ENCODE assay signal across 8 cellular contexts in genomic region chr14:50003213-50004021, GRCh38.
DNase-seq lines count a peak whose midpoint lies in the region; ATAC-seq and TF ChIP-seq lines count a peak whose summit lies in the region.

No MANE protein-coding gene starts in this region.

- H3K27ac ChIP-seq in CD8-positive, alpha-beta memory T cell (ENCODE audit: low read depth, low read length) = peak overlapping the region; percentile 100
- peak overlapping the region; percentile 95 for H3K27ac ChIP-seq in PC-9
- H3K27ac ChIP-seq in testis = peak overlapping the region; percentile 81 to 90

- H3K36me3 ChIP-seq in CD8-positive, alpha-beta memory T cell (ENCODE audit: insufficient read depth, low read length) = no peaks in the 10 kb centered on the region
- H3K36me3 ChIP-seq in PC-9 (ENCODE audit: low read depth) (no peaks in the 10 kb centered on the region), neuron (ENCODE audit: insufficient read depth, low read length) (no peaks in the 10 kb centered on the region), testis (ENCODE audit: low read depth, missing control alignments) (no peaks in the 10 kb centered on the region)

- TF ChIP-seq CTCF in PC-9 (conservative IDR thresholded peaks at IDR 0.05) (no peak), fibroblast of the aortic adventitia (IDR thresholded peaks at IDR 0.05; ENCODE audit: insufficient read depth, low read length) (no peak), testis (IDR thresholded peaks at IDR 0.05) (no peak)

- intact Hi-C loops in PC-9 (cut with micrococcal nuclease; ENCODE audit: unreplicated experiment) (loop anchor here (1.0 to 5.0 kb wide), 2 partner anchors 59 to 529 kb away; partner anchors contain the start of gene MAP4K5), testis (cut with DNase I; ENCODE audit: low total_unique reads) (no loop called here)

- peak; percentile 43 for ATAC-seq in GM19395 (IDR thresholded peaks at IDR 0.05; ENCODE audit: unreplicated experiment)
- peak; percentile 38 for ATAC-seq in HG03460 (IDR thresholded peaks at IDR 0.05; ENCODE audit: unreplicated experiment)
- ATAC-seq in activated T-cell treated with anti-CD3 and anti-CD28 coated beads, Interleukin-2, amount 50 U/mL, for 72 hours (replicated peaks in 1 of 2) = peak; percentile 6 to 16

- no peaks in the 10 kb centered on the region for H3K27me3 ChIP-seq in CD8-positive, alpha-beta memory T cell (ENCODE audit: insufficient read depth, low read length, poor library complexity, severe bottlenecking)
- H3K27me3 ChIP-seq in PC-9 (ENCODE audit: insufficient read depth, low read depth) (no peaks in the 10 kb centered on the region), neuron (ENCODE audit: insufficient read depth, low read length) (peaks cover 74% of the 10 kb centered on the region), testis (no peaks in the 10 kb centered on the region)

- H3K4me2 ChIP-seq in PC-9 = peak overlapping the region; percentile 96

- peaks cover 51 to 74% (median 63%) of the 10 kb centered on the region in 3 donors for H3K4me1 Mint-ChIP-seq in CD8-positive, alpha-beta memory T cell
- H3K4me1 Mint-ChIP-seq in activated T-cell treated with anti-CD3 and anti-CD28 coated beads, Interleukin-2, amount 50 U/mL, for 72 hours (ENCODE audit: low read depth) = peaks cover 54% of the 10 kb centered on the region

- peaks cover 18% of the 10 kb centered on the region for H3K79me2 ChIP-seq in PC-9 (ENCODE audit: low read depth)

- H3K9me2 ChIP-seq in PC-9 (ENCODE audit: insufficient read depth) = no peaks in the 10 kb centered on the region

- H3K9me3 Mint-ChIP-seq in CD8-positive, alpha-beta memory T cell = no peaks in the 10 kb centered on the region
- no peaks in the 10 kb centered on the region for H3K9me3 Mint-ChIP-seq in activated T-cell treated with anti-CD3 and anti-CD28 coated beads, Interleukin-2, amount 50 U/mL, for 72 hours

- no peaks in the 10 kb centered on the region for H3K9me3 ChIP-seq in CD8-positive, alpha-beta memory T cell (ENCODE audit: low read length)
- H3K9me3 ChIP-seq in PC-9 (ENCODE audit: insufficient read depth, low read depth) = no peaks in the 10 kb centered on the region
- H3K9me3 ChIP-seq in neuron (ENCODE audit: low read length) = no peaks in the 10 kb centered on the region
- no peaks in the 10 kb centered on the region for H3K9me3 ChIP-seq in testis

- TSS peak; percentile 49 for BruUV-seq in PC-9 (replicated peaks; lab: Mats Ljungman, UMichigan)

- peak overlapping the region; percentile 66 for H2AFZ ChIP-seq in PC-9
- H2AFZ ChIP-seq in neuron (ENCODE audit: low read depth, low read length) = peak overlapping the region; percentile 78

- H4K20me1 ChIP-seq in PC-9 (ENCODE audit: insufficient read depth) = no peaks in the 10 kb centered on the region

- peaks cover 52% of the 10 kb centered on the region for H3K4me1 ChIP-seq in CD8-positive, alpha-beta memory T cell (ENCODE audit: insufficient read depth, low read length)
- peaks cover 88% of the 10 kb centered on the region for H3K4me1 ChIP-seq in PC-9 (replicated peaks; ENCODE audit: insufficient read depth)
- H3K4me1 ChIP-seq in neuron (ENCODE audit: insufficient read depth, low read length) = peaks cover 10% of the 10 kb centered on the region
- peaks cover 43% of the 10 kb centered on the region for H3K4me1 ChIP-seq in testis

- peak overlapping the region; percentile 95 to 100 (median 99) for H3K27ac Mint-ChIP-seq in CD8-positive, alpha-beta memory T cell
- H3K27ac Mint-ChIP-seq in activated T-cell treated with anti-CD3 and anti-CD28 coated beads, Interleukin-2, amount 50 U/mL, for 72 hours = peak overlapping the region; percentile 96

- CTCF ChIA-PET in CD8-positive, alpha-beta memory T cell (lab: Charles Lee) = interaction anchor here (0.7 to 7.5 kb wide), 36 partner anchors 10 to 369 kb away, joined by 3 to 163 read pairs (median 5); partner anchors contain the start of genes ARF6, NEMF and VCPKMT
- CTCF ChIA-PET in PC-9 (lab: Charles Lee) = interaction anchor here (0.6 to 1.6 kb wide), 8 partner anchors 20 to 174 kb away, joined by 3 to 12 read pairs (median 6); no protein-coding TSS in a partner anchor

- no peaks in the 10 kb centered on the region for H3K36me3 Mint-ChIP-seq in CD8-positive, alpha-beta memory T cell
- H3K36me3 Mint-ChIP-seq in activated T-cell treated with anti-CD3 and anti-CD28 coated beads, Interleukin-2, amount 50 U/mL, for 72 hours (ENCODE audit: insufficient read depth in 2 of 2) = peaks cover 4% of the 10 kb centered on the region in 2 donors

- H3K27me3 Mint-ChIP-seq in CD8-positive, alpha-beta memory T cell = peaks cover 0 to 1% of the 10 kb centered on the region in 2 donors
- H3K27me3 Mint-ChIP-seq in activated T-cell treated with anti-CD3 and anti-CD28 coated beads, Interleukin-2, amount 50 U/mL, for 72 hours (ENCODE audit: low read depth) = no peaks in the 10 kb centered on the region

- DNase-seq in CD8-positive, alpha-beta memory T cell = peak; percentile 73 to 92 (median 79)
- DNase-seq in PC-9 (peak; percentile 78 to 80), fibroblast of the aortic adventitia (ENCODE audit: low read depth) (peak; percentile 51), testis (peak; percentile 87)
- DNase-seq in activated T-cell treated with anti-CD3 and anti-CD28 coated beads, Interleukin-2, amount 50 U/mL, for 72 hours = peak; percentile 81 to 92

- no peak for TF ChIP-seq POLR2A in testis (IDR thresholded peaks at IDR 0.05)

- H3F3A ChIP-seq in PC-9 (ENCODE audit: insufficient read depth, low read depth) = peaks cover 67% of the 10 kb centered on the region

- WGBS in testis, 2 donors = 4 to 7% methylated on average over 18 to 54 of the region's 54 CpGs

- H3K4me3 Mint-ChIP-seq in CD8-positive, alpha-beta memory T cell = peak overlapping the region; percentile 79 to 92 (median 81)
- peak overlapping the region; percentile 69 to 97 for H3K4me3 Mint-ChIP-seq in activated T-cell treated with anti-CD3 and anti-CD28 coated beads, Interleukin-2, amount 50 U/mL, for 72 hours

- H3K4me3 ChIP-seq in CD8-positive, alpha-beta memory T cell (ENCODE audit: low read length) = peak overlapping the region; percentile 82
- H3K4me3 ChIP-seq in PC-9 = peak overlapping the region; percentile 63
- H3K4me3 ChIP-seq in fibroblast of the aortic adventitia (ENCODE audit: low read depth, low read length) = peak overlapping the region; percentile 61
- H3K4me3 ChIP-seq in neuron (ENCODE audit: low read length) = peak overlapping the region; percentile 44
- H3K4me3 ChIP-seq in testis = peak overlapping the region; percentile 62 to 67

- POLR2A ChIA-PET in CD8-positive, alpha-beta memory T cell (lab: Charles Lee) = interaction anchor here (0.6 to 6.1 kb wide), 21 partner anchors 23 to 222 kb away, joined by 3 to 85 read pairs (median 4); partner anchors contain the start of genes ARF6 and NEMF
- POLR2A ChIA-PET in PC-9 (lab: Charles Lee; ENCODE audit: unreplicated experiment) = interaction anchor here (0.6 to 1.1 kb wide), 7 partner anchors 28 to 952 kb away, joined by 3 to 13 read pairs (median 6); no protein-coding TSS in a partner anchor

Comparison
In these comparisons a context has a peak if more than half of its experiments do, and no peak if none do; other contexts are left out.
1. Peak in every context shown above with its lines: DNase-seq, ATAC-seq, H3K4me3 ChIP-seq and H3K27ac ChIP-seq.